Comparison of ENCODE assay signal across 1 cellular context in genomic region chr12:76549131-76549530, GRCh38.
TF ChIP-seq lines count a peak whose summit lies in the region.

No MANE protein-coding gene starts in this region.

TF ChIP-seq in K562, 482 proteins besides CTCF, POLR2A, EP300 and RAD21 (continued from another document):
- TF ChIP-seq BCLAF1 (IDR thresholded peaks at IDR 0.05; ENCODE audit: borderline replicate concordance in 1 of 2, control insufficient read depth in 1 of 2, low read depth in 2 of 2, low read length in 1 of 2) (no peak), MAFF (IDR thresholded peaks at IDR 0.05; ENCODE audit: low read length) (no peak), ZBED1 (IDR thresholded peaks at IDR 0.05) (no peak), ATF6 (CRISPR knock-in tag; IDR thresholded peaks at IDR 0.05) (no peak), STAT6 (CRISPR knock-in tag; IDR thresholded peaks at IDR 0.05) (no peak)
TF ChIP-seq in K562: peak in this region for 0.
